ENCODE assay signal across 1 cellular context in genomic region chr11:14741195-14741594, GRCh38.
TF ChIP-seq lines count a peak whose summit lies in the region.

No MANE protein-coding gene starts in this region.

TF ChIP-seq in HepG2, 621 proteins besides CTCF, POLR2A, EP300 and RAD21 (continued from another document and continues in another):
- TF ChIP-seq PRDM4 (CRISPR knock-in tag; IDR thresholded peaks at IDR 0.05; ENCODE audit: borderline replicate concordance) (no peak), ZNF367 (CRISPR knock-in tag; IDR thresholded peaks at IDR 0.05; ENCODE audit: borderline replicate concordance) (no peak), CHD2 (IDR thresholded peaks at IDR 0.05; ENCODE audit: low read depth, low read length) (no peak), NR2F2 (IDR thresholded peaks at IDR 0.05; ENCODE audit: borderline replicate concordance, low read depth) (no peak), GFI1 (CRISPR knock-in tag; IDR thresholded peaks at IDR 0.05; ENCODE audit: borderline replicate concordance) (peak; percentile 88), FOXK1 (CRISPR knock-in tag; IDR thresholded peaks at IDR 0.05; ENCODE audit: borderline replicate concordance, low read depth) (peak; percentile 90), POGK (CRISPR knock-in tag; conservative IDR thresholded peaks at IDR 0.05) (no peak), DMAP1 (CRISPR knock-in tag; IDR thresholded peaks at IDR 0.05) (no peak), MTF1 (CRISPR knock-in tag; IDR thresholded peaks at IDR 0.05) (no peak), BHLHE40 (IDR thresholded peaks at IDR 0.05; ENCODE audit: low read length) (no peak), REPIN1 (CRISPR knock-in tag; IDR thresholded peaks at IDR 0.05; ENCODE audit: borderline replicate concordance, low read depth) (peak; percentile 58; the same call in 1 of the 2 replicates), ZNF775 (CRISPR knock-in tag; IDR thresholded peaks at IDR 0.05; ENCODE audit: borderline replicate concordance) (no peak), ARNT2 (CRISPR knock-in tag; IDR thresholded peaks at IDR 0.05; ENCODE audit: low read depth) (no peak), ZNF484 (CRISPR knock-in tag; IDR thresholded peaks at IDR 0.05; ENCODE audit: borderline replicate concordance, low read depth) (no peak), SP2 (CRISPR knock-in tag; IDR thresholded peaks at IDR 0.05) (no peak), ELF3 (CRISPR knock-in tag; IDR thresholded peaks at IDR 0.05) (0 out of 2 replicates have a peak, but pooled peaks have one; percentile 37), SIX4 (CRISPR knock-in tag; IDR thresholded peaks at IDR 0.05) (0 out of 2 replicates have a peak, but pooled peaks have one; percentile 34), ZNF33A (CRISPR knock-in tag; IDR thresholded peaks at IDR 0.05; ENCODE audit: borderline replicate concordance) (no peak), ZNF362 (CRISPR knock-in tag; IDR thresholded peaks at IDR 0.05; ENCODE audit: borderline replicate concordance) (peak; percentile 91), SOX13 (IDR thresholded peaks at IDR 0.05) (peak; percentile 34; the same call in 1 of the 2 replicates), SOX13 (CRISPR knock-in tag; conservative IDR thresholded peaks at IDR 0.05 in 1 of 2, IDR thresholded peaks at IDR 0.05 in 1 of 2) (peak in 1 of 2 experiments; percentile 94; a peak in 2 of 4 replicates), ZNF567 (CRISPR knock-in tag; IDR thresholded peaks at IDR 0.05; ENCODE audit: borderline replicate concordance) (no peak), ZNF776 (CRISPR knock-in tag; IDR thresholded peaks at IDR 0.05) (no peak), ZNF235 (CRISPR knock-in tag; IDR thresholded peaks at IDR 0.05; ENCODE audit: borderline replicate concordance) (no peak), FOXP1 (IDR thresholded peaks at IDR 0.05) (peak; percentile 87), FOXP1 (CRISPR knock-in tag; IDR thresholded peaks at IDR 0.05) (peak; percentile 97), DNMT1 (CRISPR knock-in tag; IDR thresholded peaks at IDR 0.05) (no peak), RBM22 (optimal IDR thresholded peaks at IDR 0.05; ENCODE audit: low read length) (no peak), ELF4 (CRISPR knock-in tag; IDR thresholded peaks at IDR 0.05; ENCODE audit: borderline replicate concordance) (no peak), AKNA (CRISPR knock-in tag; IDR thresholded peaks at IDR 0.05; ENCODE audit: borderline replicate concordance) (no peak), ZNF737 (CRISPR knock-in tag; IDR thresholded peaks at IDR 0.05; ENCODE audit: borderline replicate concordance) (no peak), ZNF747 (CRISPR knock-in tag; IDR thresholded peaks at IDR 0.05; ENCODE audit: borderline replicate concordance) (no peak), HNF4A (CRISPR knock-in tag; IDR thresholded peaks at IDR 0.05) (peak; percentile 85), ZNF878 (CRISPR knock-in tag; IDR thresholded peaks at IDR 0.05) (no peak), TOPORS (CRISPR knock-in tag; IDR thresholded peaks at IDR 0.05) (no peak), ZFP41 (CRISPR knock-in tag; IDR thresholded peaks at IDR 0.05; ENCODE audit: borderline replicate concordance) (no peak), ZNF766 (CRISPR knock-in tag; IDR thresholded peaks at IDR 0.05; ENCODE audit: borderline replicate concordance) (no peak), MED13 (CRISPR knock-in tag; IDR thresholded peaks at IDR 0.05) (no peak), ZSCAN5A (CRISPR knock-in tag; IDR thresholded peaks at IDR 0.05; ENCODE audit: borderline replicate concordance) (no peak), SAP130 (CRISPR knock-in tag; IDR thresholded peaks at IDR 0.05; ENCODE audit: low read depth) (peak; percentile 47), PITX1 (CRISPR knock-in tag; IDR thresholded peaks at IDR 0.05) (0 out of 2 replicates have a peak, but pooled peaks have one; percentile 36)
- TF ChIP-seq, protein P1, sequence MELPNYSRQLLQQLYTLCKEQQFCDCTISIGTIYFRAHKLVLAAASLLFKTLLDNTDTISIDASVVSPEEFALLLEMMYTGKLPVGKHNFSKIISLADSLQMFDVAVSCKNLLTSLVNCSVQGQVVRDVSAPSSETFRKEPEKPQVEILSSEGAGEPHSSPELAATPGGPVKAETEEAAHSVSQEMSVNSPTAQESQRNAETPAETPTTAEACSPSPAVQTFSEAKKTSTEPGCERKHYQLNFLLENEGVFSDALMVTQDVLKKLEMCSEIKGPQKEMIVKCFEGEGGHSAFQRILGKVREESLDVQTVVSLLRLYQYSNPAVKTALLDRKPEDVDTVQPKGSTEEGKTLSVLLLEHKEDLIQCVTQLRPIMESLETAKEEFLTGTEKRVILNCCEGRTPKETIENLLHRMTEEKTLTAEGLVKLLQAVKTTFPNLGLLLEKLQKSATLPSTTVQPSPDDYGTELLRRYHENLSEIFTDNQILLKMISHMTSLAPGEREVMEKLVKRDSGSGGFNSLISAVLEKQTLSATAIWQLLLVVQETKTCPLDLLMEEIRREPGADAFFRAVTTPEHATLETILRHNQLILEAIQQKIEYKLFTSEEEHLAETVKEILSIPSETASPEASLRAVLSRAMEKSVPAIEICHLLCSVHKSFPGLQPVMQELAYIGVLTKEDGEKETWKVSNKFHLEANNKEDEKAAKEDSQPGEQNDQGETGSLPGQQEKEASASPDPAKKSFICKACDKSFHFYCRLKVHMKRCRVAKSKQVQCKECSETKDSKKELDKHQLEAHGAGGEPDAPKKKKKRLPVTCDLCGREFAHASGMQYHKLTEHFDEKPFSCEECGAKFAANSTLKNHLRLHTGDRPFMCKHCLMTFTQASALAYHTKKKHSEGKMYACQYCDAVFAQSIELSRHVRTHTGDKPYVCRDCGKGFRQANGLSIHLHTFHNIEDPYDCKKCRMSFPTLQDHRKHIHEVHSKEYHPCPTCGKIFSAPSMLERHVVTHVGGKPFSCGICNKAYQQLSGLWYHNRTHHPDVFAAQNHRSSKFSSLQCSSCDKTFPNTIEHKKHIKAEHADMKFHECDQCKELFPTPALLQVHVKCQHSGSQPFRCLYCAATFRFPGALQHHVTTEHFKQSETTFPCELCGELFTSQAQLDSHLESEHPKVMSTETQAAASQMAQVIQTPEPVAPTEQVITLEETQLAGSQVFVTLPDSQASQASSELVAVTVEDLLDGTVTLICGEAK (IDR thresholded peaks at IDR 0.05): no peak
- TF ChIP-seq, protein P1 (CRISPR knock-in tag; IDR thresholded peaks at IDR 0.05): no peak
- TF ChIP-seq, protein P2, sequence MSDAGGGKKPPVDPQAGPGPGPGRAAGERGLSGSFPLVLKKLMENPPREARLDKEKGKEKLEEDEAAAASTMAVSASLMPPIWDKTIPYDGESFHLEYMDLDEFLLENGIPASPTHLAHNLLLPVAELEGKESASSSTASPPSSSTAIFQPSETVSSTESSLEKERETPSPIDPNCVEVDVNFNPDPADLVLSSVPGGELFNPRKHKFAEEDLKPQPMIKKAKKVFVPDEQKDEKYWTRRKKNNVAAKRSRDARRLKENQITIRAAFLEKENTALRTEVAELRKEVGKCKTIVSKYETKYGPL (CRISPR knock-in tag; IDR thresholded peaks at IDR 0.05): no peak; the same call in 1 of the 2 replicates
